In genomic region chr19:12956446-12957388, GRCh38 we compare ENCODE assay signal across 8 cellular contexts. TPM values are rescaled to one million over a fixed set of nuclear protein-coding genes. Genes with fewer than 3 reads are reported as not detected.
DNase-seq lines count a peak whose midpoint lies in the region; ATAC-seq and TF ChIP-seq lines count a peak whose summit lies in the region.

Gene GADD45GIP1, minus strand, starts transcription at chr19:12957223. Its CDS starts 11 bp downstream, at chr19:12957212.

- POLR2A ChIA-PET in WTC11 (lab: Charles Lee), result interaction anchor here (0.6 to 2.6 kb wide), 4 partner anchors 9 to 62 kb away, joined by 3 to 10 read pairs (median 4); partner anchors contain the start of gene RAD23A

- H3K27ac ChIP-seq in spleen, result peak within 1 kb of the TSS; percentile 76 to 94 (median 92)

- peak within 1 kb of the TSS; percentile 93 for H3K27ac Mint-ChIP-seq in HFFc6
- H3K27ac Mint-ChIP-seq in WTC11, result peak within 1 kb of the TSS; percentile 89

- peaks cover 0 to 40% (median 26%) of the 10 kb centered on the region in 6 donors for H3K36me3 ChIP-seq in spleen

- no peaks in the 10 kb centered on the region for H3K27me3 ChIP-seq in spleen (replicated peaks in 1 of 7)

- peaks cover 44% of the 10 kb centered on the region for H3K4me1 Mint-ChIP-seq in HFFc6 (ENCODE audit: low read depth)
- peaks cover 26% of the 10 kb centered on the region for H3K4me1 Mint-ChIP-seq in WTC11

- peaks cover 21% of the 10 kb centered on the region for H3K36me3 Mint-ChIP-seq in HFFc6 (ENCODE audit: low read depth)
- H3K36me3 Mint-ChIP-seq in WTC11, result peaks cover 16% of the 10 kb centered on the region

- ATAC-seq in WTC11 (peak; percentile 93), GM18870 (IDR thresholded peaks at IDR 0.05; ENCODE audit: unreplicated experiment) (no peak)

- WGBS in spleen, 5 donors, result 5 to 12% (median 5%) methylated on average over 33 to 84 of the region's 84 CpGs

- peaks cover 36 to 63% (median 51%) of the 10 kb centered on the region in 6 donors for H3K4me1 ChIP-seq in spleen

- TF ChIP-seq POLR2A in spleen (IDR thresholded peaks at IDR 0.05), result peak in 2 of 3 donors; percentile 38 to 56

- no peaks in the 10 kb centered on the region for H3K27me3 Mint-ChIP-seq in HFFc6 (ENCODE audit: insufficient read depth)
- H3K27me3 Mint-ChIP-seq in WTC11 (ENCODE audit: low read depth), result peaks cover 2% of the 10 kb centered on the region; the same call in 1 of the 2 replicates

- CTCF ChIA-PET in WTC11 (lab: Charles Lee), result interaction anchor here (1.7 to 5.4 kb wide), 2 partner anchors 9 to 21 kb away, joined by 4 to 57 read pairs; no protein-coding TSS in a partner anchor

- no peaks in the 10 kb centered on the region for H3K9me3 ChIP-seq in spleen

- H3K4me3 ChIP-seq in cardiac fibroblast (replicated peaks in 1 of 2; ENCODE audit: low read depth in 2 of 2, low read length in 2 of 2) (peak within 1 kb of the TSS; percentile 95 to 99), spleen (peak within 1 kb of the TSS; percentile 79 to 99 (median 93))

- TF ChIP-seq CTCF in HFFc6 (IDR thresholded peaks at IDR 0.05) (no peak), WTC11 (IDR thresholded peaks at IDR 0.05) (no peak), cardiac fibroblast (IDR thresholded peaks at IDR 0.05; ENCODE audit: low read depth, low read length) (no peak), spleen (IDR thresholded peaks at IDR 0.05 in 8 of 11, conservative IDR thresholded peaks at IDR 0.05 in 3 of 11) (peak in 1 of 11 experiments; percentile 16)

- intact Hi-C loops in spleen (cut with DNase I; ENCODE audit: low total_unique reads), result no loop called here

- peak; percentile 79 for DNase-seq in EL
- DNase-seq in HFFc6, result peak; percentile 53
- peak; percentile 81 for DNase-seq in NCI-H2171 (lab: John Stamatoyannopoulos, UW)
- peak; percentile 78 for DNase-seq in WTC11 (ENCODE audit: low spot score)
- peak; percentile 79 to 80 for DNase-seq in cardiac fibroblast (ENCODE audit: low read depth in 2 of 2)
- peak; percentile 67 for DNase-seq in inferior parietal cortex (ENCODE audit: extremely low spot score)
- DNase-seq in spleen, result peak; percentile 96

- H3K9me3 Mint-ChIP-seq in HFFc6 (no peaks in the 10 kb centered on the region), WTC11 (peaks cover 3% of the 10 kb centered on the region)

- H3K4me3 Mint-ChIP-seq in HFFc6 (peak within 1 kb of the TSS; percentile 83), WTC11 (peak within 1 kb of the TSS; percentile 90)

TF ChIP-seq in WTC11, 78 proteins besides CTCF, POLR2A, EP300 and RAD21 (continues in another document):
- TF ChIP-seq SOX15 (CRISPR knock-in tag; IDR thresholded peaks at IDR 0.05) (no peak), ETV6 (CRISPR knock-in tag; IDR thresholded peaks at IDR 0.05) (peak; percentile 83; the same call in 1 of the 2 replicates), ATF1 (CRISPR knock-in tag; IDR thresholded peaks at IDR 0.05) (no peak), IRF2 (CRISPR knock-in tag; IDR thresholded peaks at IDR 0.05; ENCODE audit: borderline replicate concordance, low read depth) (0 out of 2 replicates have a peak, but pooled peaks have one; percentile 53), ZSCAN18 (CRISPR knock-in tag; IDR thresholded peaks at IDR 0.05) (no peak), GRHL2 (CRISPR knock-in tag; IDR thresholded peaks at IDR 0.05; ENCODE audit: insufficient replicate concordance, severe bottlenecking) (no peak), FOXP1 (CRISPR knock-in tag; IDR thresholded peaks at IDR 0.05; ENCODE audit: borderline replicate concordance) (peak; percentile 39; the same call in 1 of the 2 replicates), HMGA2 (CRISPR knock-in tag; IDR thresholded peaks at IDR 0.05) (no peak), CBFB (CRISPR knock-in tag; IDR thresholded peaks at IDR 0.05; ENCODE audit: low read depth) (no peak), ZNF232 (CRISPR knock-in tag; IDR thresholded peaks at IDR 0.05) (no peak), ZNF317 (CRISPR knock-in tag; IDR thresholded peaks at IDR 0.05; ENCODE audit: borderline replicate concordance, low read depth) (no peak), ZNF281 (CRISPR knock-in tag; IDR thresholded peaks at IDR 0.05) (no peak), ATF3 (CRISPR knock-in tag; conservative IDR thresholded peaks at IDR 0.05) (no peak), ZNF671 (CRISPR knock-in tag; IDR thresholded peaks at IDR 0.05) (no peak)
- TF ChIP-seq, protein P1, sequence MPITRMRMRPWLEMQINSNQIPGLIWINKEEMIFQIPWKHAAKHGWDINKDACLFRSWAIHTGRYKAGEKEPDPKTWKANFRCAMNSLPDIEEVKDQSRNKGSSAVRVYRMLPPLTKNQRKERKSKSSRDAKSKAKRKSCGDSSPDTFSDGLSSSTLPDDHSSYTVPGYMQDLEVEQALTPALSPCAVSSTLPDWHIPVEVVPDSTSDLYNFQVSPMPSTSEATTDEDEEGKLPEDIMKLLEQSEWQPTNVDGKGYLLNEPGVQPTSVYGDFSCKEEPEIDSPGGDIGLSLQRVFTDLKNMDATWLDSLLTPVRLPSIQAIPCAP (CRISPR knock-in tag; IDR thresholded peaks at IDR 0.05), result peak; percentile 70; the same call in 1 of the 2 replicates
- TF ChIP-seq, protein P2, sequence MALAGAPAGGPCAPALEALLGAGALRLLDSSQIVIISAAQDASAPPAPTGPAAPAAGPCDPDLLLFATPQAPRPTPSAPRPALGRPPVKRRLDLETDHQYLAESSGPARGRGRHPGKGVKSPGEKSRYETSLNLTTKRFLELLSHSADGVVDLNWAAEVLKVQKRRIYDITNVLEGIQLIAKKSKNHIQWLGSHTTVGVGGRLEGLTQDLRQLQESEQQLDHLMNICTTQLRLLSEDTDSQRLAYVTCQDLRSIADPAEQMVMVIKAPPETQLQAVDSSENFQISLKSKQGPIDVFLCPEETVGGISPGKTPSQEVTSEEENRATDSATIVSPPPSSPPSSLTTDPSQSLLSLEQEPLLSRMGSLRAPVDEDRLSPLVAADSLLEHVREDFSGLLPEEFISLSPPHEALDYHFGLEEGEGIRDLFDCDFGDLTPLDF (CRISPR knock-in tag; IDR thresholded peaks at IDR 0.05), result no peak
- TF ChIP-seq, protein P3, sequence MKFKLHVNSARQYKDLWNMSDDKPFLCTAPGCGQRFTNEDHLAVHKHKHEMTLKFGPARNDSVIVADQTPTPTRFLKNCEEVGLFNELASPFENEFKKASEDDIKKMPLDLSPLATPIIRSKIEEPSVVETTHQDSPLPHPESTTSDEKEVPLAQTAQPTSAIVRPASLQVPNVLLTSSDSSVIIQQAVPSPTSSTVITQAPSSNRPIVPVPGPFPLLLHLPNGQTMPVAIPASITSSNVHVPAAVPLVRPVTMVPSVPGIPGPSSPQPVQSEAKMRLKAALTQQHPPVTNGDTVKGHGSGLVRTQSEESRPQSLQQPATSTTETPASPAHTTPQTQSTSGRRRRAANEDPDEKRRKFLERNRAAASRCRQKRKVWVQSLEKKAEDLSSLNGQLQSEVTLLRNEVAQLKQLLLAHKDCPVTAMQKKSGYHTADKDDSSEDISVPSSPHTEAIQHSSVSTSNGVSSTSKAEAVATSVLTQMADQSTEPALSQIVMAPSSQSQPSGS (CRISPR knock-in tag; IDR thresholded peaks at IDR 0.05; ENCODE audit: borderline replicate concordance, low read depth), result no peak

RNA-seq across cellular contexts. Expression of gene GADD45GIP1, which starts in this region (rescaled TPM):
- 10 to 100 TPM; 34.3 to 54.3 (median 46.9) TPM for total RNA-seq in HFFc6 (2021; fragmentation: NEBNext Ultra II Directional; extraction: Animal tissue kit (Norgen Biotek cat#: 25700))
- total RNA-seq in WTC11 (2021) (54.4 to 57.9 TPM (median 56.1 TPM) in 3 replicates), spleen (10 to 100 TPM; 12.8 to 33.4 (median 15.8) TPM)
- polyA plus RNA-seq in spleen, result 10 to 100 TPM; 39.7 to 47.9 (median 40.8) TPM
